Comparison of ENCODE assay signal across 8 cellular contexts in genomic region chr16:53549970-53550406, GRCh38.
A peak's percentile ranks its signal among the peaks of the same experiment; 100 is the strongest.
DNase-seq lines count a peak whose midpoint lies in the region; ATAC-seq lines count a peak whose summit lies in the region.

No MANE protein-coding gene starts in this region.

- H3K4me3 Mint-ChIP-seq in memory B cell = no peak overlapping the region

- DNase-seq in Ammon's horn (ENCODE audit: low spot score) = peak; percentile 84
- DNase-seq in NCI-H526 (lab: John Stamatoyannopoulos, UW) = peak; percentile 44 to 76
- peak; percentile 35 to 45 for DNase-seq in activated CD4-positive, alpha-beta T cell treated with anti-CD3 and anti-CD28 coated beads, Interleukin-2, amount 50 U/mL, for 4 hours
- DNase-seq in effector CD8-positive, alpha-beta T cell (lab: John Stamatoyannopoulos, UW) = peak; percentile 13
- DNase-seq in memory B cell (ENCODE audit: low spot score in 2 of 2) = peak; percentile 37 to 38
- peak; percentile 12 to 14 for DNase-seq in stimulated activated CD8-positive, alpha-beta memory T cell treated with anti-CD3 and anti-CD28 coated beads, Interleukin-15, amount 100 ng/mL, for 48 hours (ENCODE audit: low read depth in 2 of 2)

- H3K27me3 Mint-ChIP-seq in memory B cell = peaks cover 9% of the 10 kb centered on the region

- H3K4me1 Mint-ChIP-seq in memory B cell = peaks cover 4% of the 10 kb centered on the region

- ATAC-seq in GM18873 (IDR thresholded peaks at IDR 0.05; ENCODE audit: low FRiP score, unreplicated experiment) (peak; percentile 82), HG03432 (IDR thresholded peaks at IDR 0.05; ENCODE audit: unreplicated experiment) (peak; percentile 80), memory B cell (ENCODE audit: low read depth) (peak; percentile 93)

- H3K36me3 Mint-ChIP-seq in memory B cell = no peaks in the 10 kb centered on the region

- no peak overlapping the region for H3K27ac Mint-ChIP-seq in memory B cell

- no peaks in the 10 kb centered on the region for H3K9me3 Mint-ChIP-seq in memory B cell

Comparison
In these comparisons a context has a peak if more than half of its experiments do, and no peak if none do; other contexts are left out.
1. Peak in every context shown above with its lines: DNase-seq and ATAC-seq.
2. DNase-seq: peak in every context shown above with its lines; median percentile 84 in Ammon's horn; 60 in NCI-H526; 40 in activated CD4-positive, alpha-beta T cell treated with anti-CD3 and anti-CD28 coated beads, Interleukin-2, amount 50 U/mL, for 4 hours; 38 in memory B cell; 13 in effector CD8-positive, alpha-beta T cell; 13 in stimulated activated CD8-positive, alpha-beta memory T cell treated with anti-CD3 and anti-CD28 coated beads, Interleukin-15, amount 100 ng/mL, for 48 hours.